20 cellular contexts compared by ENCODE assay signal in the genomic region with DNA sequence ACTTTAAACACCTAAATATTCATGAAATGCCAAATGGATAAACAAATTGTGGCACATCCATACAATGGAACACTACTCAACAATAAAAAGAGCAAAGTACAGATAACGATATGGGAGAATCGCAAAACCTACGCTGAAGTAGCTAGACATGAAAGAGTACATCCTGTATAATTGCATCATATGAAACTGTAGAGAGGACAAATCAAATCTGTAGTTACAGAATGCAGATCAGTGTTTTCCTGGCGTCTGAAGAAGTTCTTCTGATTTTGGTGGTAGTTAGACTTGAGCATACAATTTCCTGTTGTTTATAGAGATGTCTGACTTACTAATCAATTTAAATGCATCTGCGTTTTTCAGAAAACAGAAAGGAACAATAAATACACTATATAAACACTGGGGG.
"Had no signal": no experiment of that assay in that cellular context is flagged by ENCODE, and none has a peak within 500 bp of the region (broad histone marks: within the 10 kb centered on the region; RNA-seq: fewer than 3 reads in every experiment).

No MANE protein-coding gene starts in this region.

- H3K4me1 ChIP-seq: heart right ventricle, left ventricle myocardium inferior, right atrium auricular region, stomach had no signal

- H3K9me3 ChIP-seq: right atrium auricular region, stomach had no signal

- H3K4me3 Mint-ChIP-seq: activated CD4-positive, alpha-beta memory T cell treated with anti-CD3 and anti-CD28 coated beads, Interleukin-2, amount 10 ng/mL, durations not matched to agents 7 days and 5 days; neural crest cell; T-helper 1 cell treated with Interleukin-12 subunit alpha and Interleukin-12 subunit beta and Interleukin-4 antibody, amounts not matched to agents 30 μg/mL and 1 μg/mL, for 36 hours had no signal

- H3K4me3 ChIP-seq: heart right ventricle, left ventricle myocardium inferior, right atrium auricular region, stomach had no signal

- H3K9me3 Mint-ChIP-seq: neural crest cell had no signal

- H3K27ac ChIP-seq: brain microvascular endothelial cell, heart right ventricle, left ventricle myocardium inferior, right atrium auricular region, stomach, WERI-Rb-1 had no signal

- DNase-seq: activated CD4-positive, alpha-beta memory T cell treated with anti-CD3 and anti-CD28 coated beads, Interleukin-2, amount 10 ng/mL, durations not matched to agents 7 days and 5 days; activated CD4-positive, alpha-beta T cell treated with anti-CD3 and anti-CD28 coated beads for 4 hours; aorta; brain microvascular endothelial cell; cerebellar nuclear complex; cortex of kidney; heart right ventricle; left ventricle myocardium inferior; mammary epithelial cell; midbrain; SIG-M5; stimulated activated CD4-positive, alpha-beta T cell treated with anti-CD3 and anti-CD28 coated beads, Interleukin-2, amount 100 ng/mL, for 24 hours; stomach; trophoblast cell; WERI-Rb-1 had no signal

- H3K27me3 ChIP-seq: brain microvascular endothelial cell, heart right ventricle, right atrium auricular region, stomach had no signal

- H3K27ac Mint-ChIP-seq: activated CD4-positive, alpha-beta memory T cell treated with anti-CD3 and anti-CD28 coated beads, Interleukin-2, amount 10 ng/mL, durations not matched to agents 7 days and 5 days; progenitor cell of endocrine pancreas; T-helper 1 cell treated with Interleukin-12 subunit alpha and Interleukin-12 subunit beta and Interleukin-4 antibody, amounts not matched to agents 30 μg/mL and 1 μg/mL, for 36 hours had no signal

- H3K27me3 Mint-ChIP-seq: activated CD4-positive, alpha-beta memory T cell treated with anti-CD3 and anti-CD28 coated beads, Interleukin-2, amount 10 ng/mL, durations not matched to agents 7 days and 5 days; progenitor cell of endocrine pancreas had no signal

- H3K4me1 Mint-ChIP-seq: neural crest cell had no signal

- ATAC-seq: esophagus mucosa, heart right ventricle had no signal

- H3K36me3 ChIP-seq: brain microvascular endothelial cell, heart right ventricle, left ventricle myocardium inferior, right atrium auricular region, stomach, WERI-Rb-1 had no signal
